Comparison of ENCODE assay signal across 1 cellular context in genomic region chr1:151828931-151829330, GRCh38.
TF ChIP-seq lines count a peak whose summit lies in the region.

No MANE protein-coding gene starts in this region.

TF ChIP-seq in K562, 482 proteins besides CTCF, POLR2A, EP300 and RAD21 (continued from another document):
- TF ChIP-seq, protein P1, sequence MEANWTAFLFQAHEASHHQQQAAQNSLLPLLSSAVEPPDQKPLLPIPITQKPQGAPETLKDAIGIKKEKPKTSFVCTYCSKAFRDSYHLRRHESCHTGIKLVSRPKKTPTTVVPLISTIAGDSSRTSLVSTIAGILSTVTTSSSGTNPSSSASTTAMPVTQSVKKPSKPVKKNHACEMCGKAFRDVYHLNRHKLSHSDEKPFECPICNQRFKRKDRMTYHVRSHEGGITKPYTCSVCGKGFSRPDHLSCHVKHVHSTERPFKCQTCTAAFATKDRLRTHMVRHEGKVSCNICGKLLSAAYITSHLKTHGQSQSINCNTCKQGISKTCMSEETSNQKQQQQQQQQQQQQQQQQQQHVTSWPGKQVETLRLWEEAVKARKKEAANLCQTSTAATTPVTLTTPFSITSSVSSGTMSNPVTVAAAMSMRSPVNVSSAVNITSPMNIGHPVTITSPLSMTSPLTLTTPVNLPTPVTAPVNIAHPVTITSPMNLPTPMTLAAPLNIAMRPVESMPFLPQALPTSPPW (CRISPR knock-in tag; IDR thresholded peaks at IDR 0.05) = peak; percentile 69
- TF ChIP-seq TRIM25 (IDR thresholded peaks at IDR 0.05; ENCODE audit: borderline replicate concordance) (no peak), NELFE (IDR thresholded peaks at IDR 0.05; ENCODE audit: insufficient read depth, insufficient read length) (no peak), EHMT2 (IDR thresholded peaks at IDR 0.05) (peak; percentile 95), ARHGAP35 (IDR thresholded peaks at IDR 0.05; ENCODE audit: partially characterized antibody) (no peak), NCOR1 (IDR thresholded peaks at IDR 0.05) (no peak), RHOXF2B (CRISPR knock-in tag; conservative IDR thresholded peaks at IDR 0.05) (no peak), ZNF77 (CRISPR knock-in tag; IDR thresholded peaks at IDR 0.05) (no peak), ZNF23 (CRISPR knock-in tag; IDR thresholded peaks at IDR 0.05) (no peak), MIER1 (IDR thresholded peaks at IDR 0.05; ENCODE audit: low read depth) (peak; percentile 84), CTBP1 (IDR thresholded peaks at IDR 0.05; ENCODE audit: borderline replicate concordance) (no peak), BCOR (IDR thresholded peaks at IDR 0.05) (no peak), MEF2A (IDR thresholded peaks at IDR 0.05; ENCODE audit: control insufficient read depth, low read depth, low read length) (no peak), FOSL1 (tag; conservative IDR thresholded peaks at IDR 0.05) (no peak), OTX1 (CRISPR knock-in tag; IDR thresholded peaks at IDR 0.05) (0 out of 2 replicates have a peak, but pooled peaks have one; percentile 12), NFIX (CRISPR knock-in tag; IDR thresholded peaks at IDR 0.05; ENCODE audit: low read depth) (no peak), NCOA4 (IDR thresholded peaks at IDR 0.05; ENCODE audit: partially characterized antibody) (no peak), HNRNPK (IDR thresholded peaks at IDR 0.05; ENCODE audit: low read depth, low read length, poor library complexity, severe bottlenecking) (no peak), KDM1A (IDR thresholded peaks at IDR 0.05) (no peak), ILK (tag; IDR thresholded peaks at IDR 0.05; ENCODE audit: borderline replicate concordance, low read depth) (no peak), NUFIP1 (IDR thresholded peaks at IDR 0.05; ENCODE audit: partially characterized antibody) (no peak), AFF1 (IDR thresholded peaks at IDR 0.05; ENCODE audit: low read depth in 1 of 2, partially characterized antibody in 2 of 2) (peak in 1 of 2 experiments; percentile 53), IRF2 (CRISPR knock-in tag; IDR thresholded peaks at IDR 0.05) (no peak), BACH1 (tag; IDR thresholded peaks at IDR 0.05) (no peak), RBM17 (IDR thresholded peaks at IDR 0.05; ENCODE audit: borderline replicate concordance, low read depth, low read length) (no peak), HDAC8 (tag; IDR thresholded peaks at IDR 0.05) (no peak)
- TF ChIP-seq, protein P2, sequence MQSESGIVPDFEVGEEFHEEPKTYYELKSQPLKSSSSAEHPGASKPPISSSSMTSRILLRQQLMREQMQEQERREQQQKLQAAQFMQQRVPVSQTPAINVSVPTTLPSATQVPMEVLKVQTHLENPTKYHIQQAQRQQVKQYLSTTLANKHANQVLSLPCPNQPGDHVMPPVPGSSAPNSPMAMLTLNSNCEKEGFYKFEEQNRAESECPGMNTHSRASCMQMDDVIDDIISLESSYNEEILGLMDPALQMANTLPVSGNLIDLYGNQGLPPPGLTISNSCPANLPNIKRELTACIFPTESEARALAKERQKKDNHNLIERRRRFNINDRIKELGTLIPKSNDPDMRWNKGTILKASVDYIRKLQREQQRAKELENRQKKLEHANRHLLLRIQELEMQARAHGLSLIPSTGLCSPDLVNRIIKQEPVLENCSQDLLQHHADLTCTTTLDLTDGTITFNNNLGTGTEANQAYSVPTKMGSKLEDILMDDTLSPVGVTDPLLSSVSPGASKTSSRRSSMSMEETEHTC (IDR thresholded peaks at IDR 0.05) = no peak
- TF ChIP-seq, protein P3, sequence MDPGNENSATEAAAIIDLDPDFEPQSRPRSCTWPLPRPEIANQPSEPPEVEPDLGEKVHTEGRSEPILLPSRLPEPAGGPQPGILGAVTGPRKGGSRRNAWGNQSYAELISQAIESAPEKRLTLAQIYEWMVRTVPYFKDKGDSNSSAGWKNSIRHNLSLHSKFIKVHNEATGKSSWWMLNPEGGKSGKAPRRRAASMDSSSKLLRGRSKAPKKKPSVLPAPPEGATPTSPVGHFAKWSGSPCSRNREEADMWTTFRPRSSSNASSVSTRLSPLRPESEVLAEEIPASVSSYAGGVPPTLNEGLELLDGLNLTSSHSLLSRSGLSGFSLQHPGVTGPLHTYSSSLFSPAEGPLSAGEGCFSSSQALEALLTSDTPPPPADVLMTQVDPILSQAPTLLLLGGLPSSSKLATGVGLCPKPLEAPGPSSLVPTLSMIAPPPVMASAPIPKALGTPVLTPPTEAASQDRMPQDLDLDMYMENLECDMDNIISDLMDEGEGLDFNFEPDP (CRISPR knock-in tag; IDR thresholded peaks at IDR 0.05) = no peak
- TF ChIP-seq, protein P4, sequence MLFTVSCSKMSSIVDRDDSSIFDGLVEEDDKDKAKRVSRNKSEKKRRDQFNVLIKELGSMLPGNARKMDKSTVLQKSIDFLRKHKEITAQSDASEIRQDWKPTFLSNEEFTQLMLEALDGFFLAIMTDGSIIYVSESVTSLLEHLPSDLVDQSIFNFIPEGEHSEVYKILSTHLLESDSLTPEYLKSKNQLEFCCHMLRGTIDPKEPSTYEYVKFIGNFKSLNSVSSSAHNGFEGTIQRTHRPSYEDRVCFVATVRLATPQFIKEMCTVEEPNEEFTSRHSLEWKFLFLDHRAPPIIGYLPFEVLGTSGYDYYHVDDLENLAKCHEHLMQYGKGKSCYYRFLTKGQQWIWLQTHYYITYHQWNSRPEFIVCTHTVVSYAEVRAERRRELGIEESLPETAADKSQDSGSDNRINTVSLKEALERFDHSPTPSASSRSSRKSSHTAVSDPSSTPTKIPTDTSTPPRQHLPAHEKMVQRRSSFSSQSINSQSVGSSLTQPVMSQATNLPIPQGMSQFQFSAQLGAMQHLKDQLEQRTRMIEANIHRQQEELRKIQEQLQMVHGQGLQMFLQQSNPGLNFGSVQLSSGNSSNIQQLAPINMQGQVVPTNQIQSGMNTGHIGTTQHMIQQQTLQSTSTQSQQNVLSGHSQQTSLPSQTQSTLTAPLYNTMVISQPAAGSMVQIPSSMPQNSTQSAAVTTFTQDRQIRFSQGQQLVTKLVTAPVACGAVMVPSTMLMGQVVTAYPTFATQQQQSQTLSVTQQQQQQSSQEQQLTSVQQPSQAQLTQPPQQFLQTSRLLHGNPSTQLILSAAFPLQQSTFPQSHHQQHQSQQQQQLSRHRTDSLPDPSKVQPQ (CRISPR knock-in tag; IDR thresholded peaks at IDR 0.05; ENCODE audit: borderline replicate concordance) = no peak
- TF ChIP-seq, protein P5, sequence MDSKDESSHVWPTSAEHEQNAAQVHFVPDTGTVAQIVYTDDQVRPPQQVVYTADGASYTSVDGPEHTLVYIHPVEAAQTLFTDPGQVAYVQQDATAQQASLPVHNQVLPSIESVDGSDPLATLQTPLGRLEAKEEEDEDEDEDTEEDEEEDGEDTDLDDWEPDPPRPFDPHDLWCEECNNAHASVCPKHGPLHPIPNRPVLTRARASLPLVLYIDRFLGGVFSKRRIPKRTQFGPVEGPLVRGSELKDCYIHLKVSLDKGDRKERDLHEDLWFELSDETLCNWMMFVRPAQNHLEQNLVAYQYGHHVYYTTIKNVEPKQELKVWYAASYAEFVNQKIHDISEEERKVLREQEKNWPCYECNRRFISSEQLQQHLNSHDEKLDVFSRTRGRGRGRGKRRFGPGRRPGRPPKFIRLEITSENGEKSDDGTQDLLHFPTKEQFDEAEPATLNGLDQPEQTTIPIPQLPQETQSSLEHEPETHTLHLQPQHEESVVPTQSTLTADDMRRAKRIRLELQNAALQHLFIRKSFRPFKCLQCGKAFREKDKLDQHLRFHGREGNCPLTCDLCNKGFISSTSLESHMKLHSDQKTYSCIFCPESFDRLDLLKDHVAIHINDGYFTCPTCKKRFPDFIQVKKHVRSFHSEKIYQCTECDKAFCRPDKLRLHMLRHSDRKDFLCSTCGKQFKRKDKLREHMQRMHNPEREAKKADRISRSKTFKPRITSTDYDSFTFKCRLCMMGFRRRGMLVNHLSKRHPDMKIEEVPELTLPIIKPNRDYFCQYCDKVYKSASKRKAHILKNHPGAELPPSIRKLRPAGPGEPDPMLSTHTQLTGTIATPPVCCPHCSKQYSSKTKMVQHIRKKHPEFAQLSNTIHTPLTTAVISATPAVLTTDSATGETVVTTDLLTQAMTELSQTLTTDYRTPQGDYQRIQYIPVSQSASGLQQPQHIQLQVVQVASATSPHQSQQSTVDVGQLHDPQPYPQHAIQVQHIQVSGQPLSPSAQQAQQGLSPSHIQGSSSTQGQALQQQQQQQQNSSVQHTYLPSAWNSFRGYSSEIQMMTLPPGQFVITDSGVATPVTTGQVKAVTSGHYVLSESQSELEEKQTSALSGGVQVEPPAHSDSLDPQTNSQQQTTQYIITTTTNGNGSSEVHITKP (IDR thresholded peaks at IDR 0.05; ENCODE audit: partially characterized antibody) = peak; percentile 61
